Comparison of ENCODE assay signal across 16 cellular contexts in genomic region chr1:47823016-47823843, GRCh38.
"Had no signal": no experiment of that assay in that cellular context is flagged by ENCODE, and none has a peak within 500 bp of the region (broad histone marks: within the 10 kb centered on the region; RNA-seq: fewer than 3 reads in every experiment).

No MANE protein-coding gene starts in this region.

- H3K27ac ChIP-seq: lower lobe of right lung, psoas muscle, upper lobe of right lung had no signal

- ATAC-seq: activated CD4-positive, CD25-positive, alpha-beta regulatory T cell treated with anti-CD3 and anti-CD28 coated beads, Interleukin-2, amount 50 U/mL, for 24 hours; lower lobe of right lung; psoas muscle; sciatic nerve; upper lobe of right lung had no signal

- H3K4me3 ChIP-seq: lower lobe of right lung, psoas muscle, upper lobe of right lung had no signal

- H3K4me3 Mint-ChIP-seq: activated naive CD8-positive, alpha-beta T cell treated with anti-CD3 and anti-CD28 coated beads for 36 hours; activated T-cell treated with anti-CD3 and anti-CD28 coated beads, Interleukin-2, amount 50 U/mL, for 24 hours; endodermal cell; naive B cell had no signal

- H3K27me3 ChIP-seq: upper lobe of right lung had no signal

- H3K27me3 Mint-ChIP-seq: activated T-cell treated with anti-CD3 and anti-CD28 coated beads, Interleukin-2, amount 50 U/mL, for 24 hours had no signal

- H3K9me3 ChIP-seq: lower lobe of right lung, psoas muscle, upper lobe of right lung had no signal

- H3K36me3 ChIP-seq: lower lobe of right lung, upper lobe of right lung had no signal

- DNase-seq: activated CD4-positive, alpha-beta T cell treated with anti-CD3 and anti-CD28 coated beads, Interleukin-2, amount 50 U/mL, for 4 hours; activated gamma-delta T cell treated with Interleukin-2 at 50 U/mL for 16 hours; activated naive CD8-positive, alpha-beta T cell treated with anti-CD3 and anti-CD28 coated beads for 36 hours; activated T-cell treated with anti-CD3 and anti-CD28 coated beads, Interleukin-2, amount 50 U/mL, for 24 hours; endodermal cell; erythroblast; hippocampal formation; lower lobe of right lung; midbrain; naive B cell; occipital lobe; stimulated activated naive CD4-positive, alpha-beta T cell treated with Interleukin-2 at 50 U/mL for 16 hours; upper lobe of right lung had no signal

- H3K9me3 Mint-ChIP-seq: activated naive CD8-positive, alpha-beta T cell treated with anti-CD3 and anti-CD28 coated beads for 36 hours; activated T-cell treated with anti-CD3 and anti-CD28 coated beads, Interleukin-2, amount 50 U/mL, for 24 hours; endodermal cell; naive B cell had no signal

- H3K27ac Mint-ChIP-seq: activated naive CD8-positive, alpha-beta T cell treated with anti-CD3 and anti-CD28 coated beads for 36 hours; activated T-cell treated with anti-CD3 and anti-CD28 coated beads, Interleukin-2, amount 50 U/mL, for 24 hours; endodermal cell had no signal

- H3K4me1 ChIP-seq: lower lobe of right lung, psoas muscle, upper lobe of right lung had no signal

- H3K36me3 Mint-ChIP-seq: activated naive CD8-positive, alpha-beta T cell treated with anti-CD3 and anti-CD28 coated beads for 36 hours; naive B cell had no signal

- H3K4me1 Mint-ChIP-seq: activated naive CD8-positive, alpha-beta T cell treated with anti-CD3 and anti-CD28 coated beads for 36 hours; naive B cell had no signal
